1 cellular context compared by ENCODE assay signal in the genomic region with DNA sequence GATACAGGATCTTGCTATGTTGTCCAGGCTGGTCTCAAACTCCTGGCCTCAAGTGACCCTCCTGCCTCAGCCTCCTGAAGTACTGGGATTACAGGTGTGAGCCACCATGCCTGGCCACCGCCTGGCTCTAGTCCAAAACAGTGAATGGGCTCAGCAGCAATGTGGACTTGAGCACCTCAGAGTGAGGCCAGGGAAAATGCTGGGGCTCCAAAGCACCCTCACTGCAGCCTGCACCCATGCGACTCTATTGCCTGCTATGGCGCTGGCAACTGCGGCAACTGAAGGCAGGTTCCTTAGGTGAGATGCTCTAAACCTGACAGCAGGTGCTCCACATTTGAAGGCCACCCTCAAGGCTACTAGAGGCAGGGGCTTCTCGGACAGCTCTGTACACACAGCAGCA.
TF ChIP-seq lines count a peak whose summit lies in the region.

No MANE protein-coding gene starts in this region.

TF ChIP-seq in HepG2, 621 proteins besides CTCF, POLR2A, EP300 and RAD21:
- TF ChIP-seq, protein P1, sequence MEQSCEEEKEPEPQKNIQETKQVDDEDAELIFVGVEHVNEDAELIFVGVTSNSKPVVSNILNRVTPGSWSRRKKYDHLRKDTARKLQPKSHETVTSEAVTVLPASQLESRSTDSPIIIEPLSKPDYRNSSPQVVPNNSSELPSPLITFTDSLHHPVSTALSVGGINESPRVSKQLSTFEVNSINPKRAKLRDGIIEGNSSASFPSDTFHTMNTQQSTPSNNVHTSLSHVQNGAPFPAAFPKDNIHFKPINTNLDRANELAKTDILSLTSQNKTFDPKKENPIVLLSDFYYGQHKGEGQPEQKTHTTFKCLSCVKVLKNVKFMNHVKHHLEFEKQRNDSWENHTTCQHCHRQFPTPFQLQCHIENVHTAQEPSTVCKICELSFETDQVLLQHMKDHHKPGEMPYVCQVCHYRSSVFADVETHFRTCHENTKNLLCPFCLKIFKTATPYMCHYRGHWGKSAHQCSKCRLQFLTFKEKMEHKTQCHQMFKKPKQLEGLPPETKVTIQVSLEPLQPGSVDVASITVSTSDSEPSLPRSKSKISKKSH (CRISPR knock-in tag; IDR thresholded peaks at IDR 0.05; ENCODE audit: borderline replicate concordance): peak; percentile 46; the same call in 1 of the 2 replicates
- TF ChIP-seq NRL (CRISPR knock-in tag; IDR thresholded peaks at IDR 0.05; ENCODE audit: borderline replicate concordance) (0 out of 2 replicates have a peak, but pooled peaks have one; percentile 17), ZNF225 (CRISPR knock-in tag; IDR thresholded peaks at IDR 0.05) (peak; percentile 44; the same call in 1 of the 2 replicates), MTA1 (CRISPR knock-in tag; IDR thresholded peaks at IDR 0.05; ENCODE audit: borderline replicate concordance) (0 out of 2 replicates have a peak, but pooled peaks have one; percentile 16), ZNF17 (CRISPR knock-in tag; IDR thresholded peaks at IDR 0.05) (no peak), ZNF121 (CRISPR knock-in tag; IDR thresholded peaks at IDR 0.05) (peak; percentile 82), ZSCAN25 (CRISPR knock-in tag; IDR thresholded peaks at IDR 0.05) (no peak), NFE2L1 (CRISPR knock-in tag; IDR thresholded peaks at IDR 0.05; ENCODE audit: borderline replicate concordance) (peak; percentile 61; the same call in 1 of the 2 replicates), ZNF780A (CRISPR knock-in tag; IDR thresholded peaks at IDR 0.05) (no peak), PHF8 (CRISPR knock-in tag; IDR thresholded peaks at IDR 0.05) (peak; percentile 27; the same call in 1 of the 2 replicates), ZMYM3 (CRISPR knock-in tag; IDR thresholded peaks at IDR 0.05) (0 out of 2 replicates have a peak, but pooled peaks have one; percentile 17)
- TF ChIP-seq, protein P2, sequence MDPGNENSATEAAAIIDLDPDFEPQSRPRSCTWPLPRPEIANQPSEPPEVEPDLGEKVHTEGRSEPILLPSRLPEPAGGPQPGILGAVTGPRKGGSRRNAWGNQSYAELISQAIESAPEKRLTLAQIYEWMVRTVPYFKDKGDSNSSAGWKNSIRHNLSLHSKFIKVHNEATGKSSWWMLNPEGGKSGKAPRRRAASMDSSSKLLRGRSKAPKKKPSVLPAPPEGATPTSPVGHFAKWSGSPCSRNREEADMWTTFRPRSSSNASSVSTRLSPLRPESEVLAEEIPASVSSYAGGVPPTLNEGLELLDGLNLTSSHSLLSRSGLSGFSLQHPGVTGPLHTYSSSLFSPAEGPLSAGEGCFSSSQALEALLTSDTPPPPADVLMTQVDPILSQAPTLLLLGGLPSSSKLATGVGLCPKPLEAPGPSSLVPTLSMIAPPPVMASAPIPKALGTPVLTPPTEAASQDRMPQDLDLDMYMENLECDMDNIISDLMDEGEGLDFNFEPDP (CRISPR knock-in tag; conservative IDR thresholded peaks at IDR 0.05): 0 out of 2 replicates have a peak, but pooled peaks have one; percentile 36
